ENCODE assay signal across 12 cellular contexts in the genomic region with DNA sequence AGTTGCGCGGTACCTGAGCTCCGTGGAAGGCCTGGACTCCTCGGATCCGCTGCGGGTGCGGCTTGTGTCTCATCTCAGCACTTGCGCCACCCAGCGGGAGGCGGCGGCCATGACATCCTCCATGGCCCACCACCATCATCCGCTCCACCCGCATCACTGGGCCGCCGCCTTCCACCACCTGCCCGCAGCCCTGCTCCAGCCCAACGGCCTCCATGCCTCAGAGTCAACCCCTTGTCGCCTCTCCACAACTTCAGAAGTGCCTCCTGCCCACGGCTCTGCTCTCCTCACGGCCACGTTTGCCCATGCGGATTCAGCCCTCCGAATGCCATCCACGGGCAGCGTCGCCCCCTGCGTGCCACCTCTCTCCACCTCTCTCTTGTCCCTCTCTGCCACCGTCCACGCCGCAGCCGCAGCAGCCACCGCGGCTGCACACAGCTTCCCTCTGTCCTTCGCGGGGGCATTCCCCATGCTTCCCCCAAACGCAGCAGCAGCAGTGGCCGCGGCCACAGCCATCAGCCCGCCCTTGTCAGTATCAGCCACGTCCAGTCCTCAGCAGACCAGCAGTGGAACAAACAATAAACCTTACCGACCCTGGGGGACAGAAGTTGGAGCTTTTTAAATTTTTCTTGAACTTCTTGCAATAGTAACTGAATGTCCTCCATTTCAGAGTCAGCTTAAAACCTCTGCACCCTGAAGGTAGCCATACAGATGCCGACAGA. TPM values are rescaled to one million over a fixed set of nuclear protein-coding genes. Genes with fewer than 3 reads are reported as not detected.
DNase-seq lines count a peak whose midpoint lies in the region; ATAC-seq and TF ChIP-seq lines count a peak whose summit lies in the region.
"Had no signal": no experiment of that assay in that cellular context is flagged by ENCODE, and none has a peak within 500 bp of the region (broad histone marks: within the 10 kb centered on the region; RNA-seq: fewer than 3 reads in every experiment).

No MANE protein-coding gene starts in this region.

- no peak overlapping the region for H3K27ac ChIP-seq in A673 (ENCODE audit: low read depth, low read length, poor library complexity, severe bottlenecking)
- H3K27ac ChIP-seq: suprapubic skin had no signal

- no peaks in the 10 kb centered on the region for H3K9me3 ChIP-seq in A673 (ENCODE audit: low read depth, low read length, poor library complexity, severe bottlenecking)
- H3K9me3 ChIP-seq: suprapubic skin had no signal

- POLR2A ChIA-PET in A673 (lab: Charles Lee; ENCODE audit: low non-redundant PET), result no interaction called here

- no peak for DNase-seq in A673 (ENCODE audit: low spot score)
- DNase-seq in astrocyte of the cerebellum (ENCODE audit: low read depth), result no peak
- no peak for DNase-seq in kidney epithelial cell (ENCODE audit: low read depth)
- DNase-seq in anterior cingulate cortex (lab: John Stamatoyannopoulos, UW), result no peak
- DNase-seq: activated CD4-positive, alpha-beta T cell treated with anti-CD3 and anti-CD28 coated beads, Interleukin-2, amount 50 U/mL, for 1 hour; GOT3; NCI-H1436 treated with DMSO at 0.1 percent for 48 hours had no signal

- BruUV-seq in A673 (replicated peaks; lab: Mats Ljungman, UMichigan), result no TSS peak

- H3K36me3 ChIP-seq in A673 (ENCODE audit: insufficient read depth, low read length, poor library complexity, severe bottlenecking) (no peaks in the 10 kb centered on the region), kidney epithelial cell (ENCODE audit: control insufficient read depth, insufficient read depth, low read length) (no peaks in the 10 kb centered on the region)
- H3K36me3 ChIP-seq: suprapubic skin had no signal

- H3K4me3 ChIP-seq in A673 (ENCODE audit: low read depth, low read length, poor library complexity, severe bottlenecking) (no peak overlapping the region), astrocyte of the cerebellum (ENCODE audit: low read depth, low read length) (no peak overlapping the region), kidney epithelial cell (ENCODE audit: low read depth, low read length) (no peak overlapping the region)
- H3K4me3 ChIP-seq: suprapubic skin had no signal

- CTCF ChIA-PET in A673 (lab: Charles Lee), result no interaction called here

- intact Hi-C loops in A673 (cut with micrococcal nuclease; ENCODE audit: unreplicated experiment), result no loop called here

- H3K27me3 ChIP-seq in A673 (replicated peaks; ENCODE audit: insufficient read depth, low read depth, low read length, poor library complexity), result peaks cover 4% of the 10 kb centered on the region
- no peaks in the 10 kb centered on the region for H3K27me3 ChIP-seq in kidney epithelial cell (ENCODE audit: control insufficient read depth, insufficient read depth, low read length)

- TF ChIP-seq CTCF in A673 (conservative IDR thresholded peaks at IDR 0.05; ENCODE audit: low read depth, low read length) (peak; percentile 41), astrocyte of the cerebellum (IDR thresholded peaks at IDR 0.05; ENCODE audit: low read depth, low read length, missing control alignments) (peak; percentile 7), kidney epithelial cell (IDR thresholded peaks at IDR 0.05; ENCODE audit: insufficient read depth, low read length, poor library complexity, severe bottlenecking) (peak; percentile 37)

- ATAC-seq in GM19023 (IDR thresholded peaks at IDR 0.05; ENCODE audit: unreplicated experiment) (peak; percentile 75), GM21526 (IDR thresholded peaks at IDR 0.05; ENCODE audit: low FRiP score, unreplicated experiment) (no peak), HG03095 (IDR thresholded peaks at IDR 0.05; ENCODE audit: unreplicated experiment) (no peak), HG03039 (IDR thresholded peaks at IDR 0.05; ENCODE audit: unreplicated experiment) (no peak)

- H3K4me1 ChIP-seq in A673 (ENCODE audit: insufficient read depth, low read length, poor library complexity, severe bottlenecking), result no peaks in the 10 kb centered on the region
- H3K4me1 ChIP-seq: suprapubic skin had no signal

- in situ Hi-C loops in astrocyte of the cerebellum (cut with HindIII; ENCODE audit: low sequenced_read_pairs), result loop anchor here (25.0 kb wide), 1 partner anchor 622 kb away; no protein-coding TSS in a partner anchor

RNA-seq across cellular contexts. Expression of a gene that starts 9.9 kb away (rescaled TPM):
- total RNA-seq in A673 (2021), result 0.15 and 0.32 TPM in 2 replicates
- 0.25 and 1.7 TPM in 2 replicates for total RNA-seq in kidney epithelial cell

RNA-seq across cellular contexts. Expression of a gene that starts 31.4 kb away (rescaled TPM):
- 30.1 and 33.5 TPM in 2 replicates for total RNA-seq in A673 (2021)
- 21.1 and 21.8 TPM in 2 replicates for total RNA-seq in kidney epithelial cell
